20 cellular contexts compared by ENCODE assay signal in genomic region chr21:34894401-34894800, GRCh38.
DNase-seq lines count a peak whose midpoint lies in the region; ATAC-seq and TF ChIP-seq lines count a peak whose summit lies in the region.
"Had no signal": no experiment of that assay in that cellular context is flagged by ENCODE, and none has a peak within 500 bp of the region (broad histone marks: within the 10 kb centered on the region; RNA-seq: fewer than 3 reads in every experiment).

No MANE protein-coding gene starts in this region.

- H2BK120ac ChIP-seq in IMR-90 (ENCODE audit: low read depth, low read length) = no peak overlapping the region

- no peak overlapping the region for H3K4ac ChIP-seq in IMR-90 (ENCODE audit: low read depth, low read length)

- CTCF ChIA-PET in IMR-90 (lab: Yijun Ruan, JAX) = no interaction called here

- no peak for TF ChIP-seq RAD21 in IMR-90 (IDR thresholded peaks at IDR 0.05; ENCODE audit: low read length)

- peak overlapping the region; percentile 9 for H3K27ac Mint-ChIP-seq in activated T-cell treated with anti-CD3 and anti-CD28 coated beads, Interleukin-2, amount 50 U/mL, for 24 hours
- no peak overlapping the region for H3K27ac Mint-ChIP-seq in activated T-cell treated with anti-CD3 and anti-CD28 coated beads, Interleukin-2, amount 50 U/mL, for 72 hours
- no peak overlapping the region for H3K27ac Mint-ChIP-seq in activated T-helper 17 cell treated with anti-CD3 and anti-CD28 coated beads, Interleukin-2, amount 50 U/mL, for 72 hours

- no peak overlapping the region for H3K4me3 Mint-ChIP-seq in activated T-cell treated with anti-CD3 and anti-CD28 coated beads, Interleukin-2, amount 50 U/mL, for 24 hours
- H3K4me3 Mint-ChIP-seq in activated T-cell treated with anti-CD3 and anti-CD28 coated beads, Interleukin-2, amount 50 U/mL, for 72 hours = no peak overlapping the region
- peak overlapping the region; percentile 57 for H3K4me3 Mint-ChIP-seq in activated T-helper 17 cell treated with anti-CD3 and anti-CD28 coated beads, Interleukin-2, amount 50 U/mL, for 72 hours

- H4K5ac ChIP-seq in IMR-90 (ENCODE audit: low read depth, low read length) = no peak overlapping the region

- H3K56ac ChIP-seq in IMR-90 (ENCODE audit: extremely low read depth, insufficient read depth, low read length) = no peak overlapping the region

- peaks cover 79% of the 10 kb centered on the region for H3K4me1 Mint-ChIP-seq in activated T-cell treated with anti-CD3 and anti-CD28 coated beads, Interleukin-2, amount 50 U/mL, for 24 hours (ENCODE audit: low read depth)
- peaks cover 66% of the 10 kb centered on the region for H3K4me1 Mint-ChIP-seq in activated T-cell treated with anti-CD3 and anti-CD28 coated beads, Interleukin-2, amount 50 U/mL, for 72 hours (ENCODE audit: low read depth)
- peaks cover 53% of the 10 kb centered on the region for H3K4me1 Mint-ChIP-seq in activated T-helper 17 cell treated with anti-CD3 and anti-CD28 coated beads, Interleukin-2, amount 50 U/mL, for 72 hours

- H3K4me3 ChIP-seq in IMR-90 (ENCODE audit: insufficient read depth, low read depth, low read length) (no peak overlapping the region), H7 (ENCODE audit: insufficient read depth, low read depth, low read length) (no peak overlapping the region)
- H3K4me3 ChIP-seq: GM12878, GM23248 had no signal

- no peak overlapping the region for H2BK5ac ChIP-seq in IMR-90 (ENCODE audit: low read depth, low read length, poor library complexity, severe bottlenecking)

- ATAC-seq in activated T-cell treated with anti-CD3 and anti-CD28 coated beads, Interleukin-2, amount 50 U/mL, for 72 hours (replicated peaks in 1 of 2) = no peak
- no peak for ATAC-seq in IMR-90 (ENCODE audit: low read depth)
- ATAC-seq in activated T-helper 17 cell treated with anti-CD3 and anti-CD28 coated beads, Interleukin-2, amount 50 U/mL, for 72 hours (replicated peaks) = no peak
- ATAC-seq in HG02840 (IDR thresholded peaks at IDR 0.05; ENCODE audit: low FRiP score, unreplicated experiment) = no peak
- ATAC-seq: GM12878, Panc1, Right ventricle myocardium inferior had no signal

- peaks cover 0 to 10% of the 10 kb centered on the region in 2 experiments; a peak in 2 of 4 replicates for H3K79me1 ChIP-seq in IMR-90 (ENCODE audit: low read depth in 1 of 2, low read length in 2 of 2)

- H3K14ac ChIP-seq in IMR-90 (replicated peaks; ENCODE audit: low read depth, low read length) = no peak overlapping the region

- no peaks in the 10 kb centered on the region for H3K27me3 Mint-ChIP-seq in activated T-cell treated with anti-CD3 and anti-CD28 coated beads, Interleukin-2, amount 50 U/mL, for 24 hours
- H3K27me3 Mint-ChIP-seq in activated T-cell treated with anti-CD3 and anti-CD28 coated beads, Interleukin-2, amount 50 U/mL, for 72 hours (ENCODE audit: low read depth) = no peaks in the 10 kb centered on the region
- H3K27me3 Mint-ChIP-seq in activated T-helper 17 cell treated with anti-CD3 and anti-CD28 coated beads, Interleukin-2, amount 50 U/mL, for 72 hours = no peaks in the 10 kb centered on the region

- no peaks in the 10 kb centered on the region for H3K4me1 ChIP-seq in IMR-90 (ENCODE audit: control insufficient read depth, insufficient read depth, low read length)

- intact Hi-C loops in IMR-90 (cut with micrococcal nuclease) = loop anchor here (5.0 kb wide), 1 partner anchor 53 kb away; no protein-coding TSS in a partner anchor

- H4K8ac ChIP-seq in IMR-90 (ENCODE audit: low read depth in 2 of 2, low read length in 2 of 2) = no peak overlapping the region

- no CpG with 5 or more reads among the region's 1 CpG for whole genome bisulfite sequencing in IMR-90 (ENCODE audit: extremely low coverage in 2 of 2, insufficient read length in 1 of 2), 2 experiments

- POLR2A ChIA-PET in IMR-90 (lab: Charles Lee; ENCODE audit: unreplicated experiment) = no interaction called here

- no peaks in the 10 kb centered on the region for H3K9me1 ChIP-seq in IMR-90 (ENCODE audit: insufficient read depth, low read length)

- H2AK5ac ChIP-seq in IMR-90 (ENCODE audit: low read depth, low read length) = no peak overlapping the region

- dilution Hi-C loops in IMR-90 (cut with HindIII; ENCODE audit: low sequenced_read_pairs, unreplicated experiment) = no loop called here

- no peak overlapping the region for H3K18ac ChIP-seq in IMR-90 (ENCODE audit: low read depth, low read length)

- no peaks in the 10 kb centered on the region for H4K20me1 ChIP-seq in IMR-90 (ENCODE audit: insufficient read depth, low read length)

- no peak overlapping the region for H2AK9ac ChIP-seq in IMR-90 (replicated peaks; ENCODE audit: low read depth, low read length, poor library complexity)

- peak overlapping the region; percentile 34 for H4K91ac ChIP-seq in IMR-90 (ENCODE audit: insufficient read depth, low read depth, low read length)

- H3K27ac ChIP-seq in IMR-90 (ENCODE audit: insufficient read depth, low read length) = no peak overlapping the region
- H3K27ac ChIP-seq: GM23248 had no signal

- BruUV-seq in IMR-90 (replicated peaks; lab: Mats Ljungman, UMichigan) = no TSS peak

- H3K36me3 Mint-ChIP-seq in activated T-cell treated with anti-CD3 and anti-CD28 coated beads, Interleukin-2, amount 50 U/mL, for 24 hours (ENCODE audit: low read depth) = peaks cover 19% of the 10 kb centered on the region
- peaks cover 4 to 10% of the 10 kb centered on the region in 2 donors for H3K36me3 Mint-ChIP-seq in activated T-cell treated with anti-CD3 and anti-CD28 coated beads, Interleukin-2, amount 50 U/mL, for 72 hours (ENCODE audit: insufficient read depth in 2 of 2)
- peaks cover 14% of the 10 kb centered on the region for H3K36me3 Mint-ChIP-seq in activated T-helper 17 cell treated with anti-CD3 and anti-CD28 coated beads, Interleukin-2, amount 50 U/mL, for 72 hours (ENCODE audit: low read depth)

- H3K4me2 ChIP-seq in IMR-90 (ENCODE audit: low read depth, low read length) = no peak overlapping the region
- H3K4me2 ChIP-seq: SK-N-SH had no signal

- no peak overlapping the region for H3K9ac ChIP-seq in IMR-90 (ENCODE audit: low read depth, low read length)
- H3K9ac ChIP-seq: GM23248, SK-N-SH had no signal

- H3K27me3 ChIP-seq in IMR-90 (ENCODE audit: control insufficient read depth, insufficient read depth, low read length) = no peaks in the 10 kb centered on the region
- H3K27me3 ChIP-seq in H7 (ENCODE audit: control insufficient read depth, insufficient read depth, low read length) = peaks cover 39% of the 10 kb centered on the region

- peaks cover 8% of the 10 kb centered on the region for H3K9me3 ChIP-seq in IMR-90 (ENCODE audit: control insufficient read depth, insufficient read depth, low read length)
- H3K9me3 ChIP-seq: SK-N-SH had no signal

- peaks cover 2% of the 10 kb centered on the region for H3K9me3 Mint-ChIP-seq in activated T-cell treated with anti-CD3 and anti-CD28 coated beads, Interleukin-2, amount 50 U/mL, for 24 hours
- H3K9me3 Mint-ChIP-seq in activated T-cell treated with anti-CD3 and anti-CD28 coated beads, Interleukin-2, amount 50 U/mL, for 72 hours = peaks cover 3 to 8% of the 10 kb centered on the region in 2 donors
- H3K9me3 Mint-ChIP-seq in activated T-helper 17 cell treated with anti-CD3 and anti-CD28 coated beads, Interleukin-2, amount 50 U/mL, for 72 hours = peaks cover 7% of the 10 kb centered on the region
- H3K9me3 Mint-ChIP-seq: IgD-negative memory B cell had no signal

- no peaks in the 10 kb centered on the region for H3K36me3 ChIP-seq in IMR-90 (ENCODE audit: control insufficient read depth, insufficient read depth, low read length)
- no peaks in the 10 kb centered on the region for H3K36me3 ChIP-seq in H7 (replicated peaks; ENCODE audit: control insufficient read depth, insufficient read depth, low read length)

- H2BK15ac ChIP-seq in IMR-90 (ENCODE audit: low read depth, low read length) = 0 out of 3 replicates have a peak overlapping the region, but pooled peaks have one; percentile 63

- no peak overlapping the region for H2AFZ ChIP-seq in IMR-90 (replicated peaks; ENCODE audit: low read length, poor library complexity)
- H2AFZ ChIP-seq: GM23248 had no signal

- no peak for TF ChIP-seq CTCF in IMR-90 (conservative IDR thresholded peaks at IDR 0.05; ENCODE audit: low read depth, low read length)

- no peak for DNase-seq in activated T-cell treated with anti-CD3 and anti-CD28 coated beads, Interleukin-2, amount 50 U/mL, for 24 hours
- no peak for DNase-seq in activated T-cell treated with anti-CD3 and anti-CD28 coated beads, Interleukin-2, amount 50 U/mL, for 72 hours
- DNase-seq in IMR-90 (no peak), H7 (no peak)
- no peak for DNase-seq in activated effector memory CD4-positive, alpha-beta T cell treated with Interleukin-2 at 50 U/mL for 16 hours
- DNase-seq: ACHN, COR-L47, DMS153, GM23248, NCI-H1436, NCI-H2081, NCI-H446 treated with DMSO at 0.1 percent for 48 hours, NCI-H774, SK-N-SH had no signal

- no peak overlapping the region for H3K23ac ChIP-seq in IMR-90 (ENCODE audit: low read depth, low read length)

- no peak overlapping the region for H2BK20ac ChIP-seq in IMR-90 (ENCODE audit: low read depth, low read length)

- in situ Hi-C loops in IMR-90 (cut with MboI; ENCODE audit: low sequenced_read_pairs) = no loop called here

- TF ChIP-seq POLR2A in IMR-90 (IDR thresholded peaks at IDR 0.05; ENCODE audit: low read depth, low read length) = no peak

TF ChIP-seq in IMR-90, 13 proteins besides CTCF, POLR2A, EP300 and RAD21:
- no peak for TF ChIP-seq USF2 (IDR thresholded peaks at IDR 0.05; ENCODE audit: low read depth, low read length)
- no peak for TF ChIP-seq ELK1 (IDR thresholded peaks at IDR 0.05; ENCODE audit: borderline replicate concordance, low read depth, low read length)
- TF ChIP-seq BHLHE40 (IDR thresholded peaks at IDR 0.05; ENCODE audit: low read depth, low read length) = no peak
- TF ChIP-seq FOS (IDR thresholded peaks at IDR 0.05; ENCODE audit: low read depth, low read length) = no peak
TF ChIP-seq in IMR-90: peak in this region for 0.
